Comparison of ENCODE assay signal across 10 cellular contexts in genomic region chr17:62824290-62825135, GRCh38. TPM values are rescaled to one million over a fixed set of nuclear protein-coding genes. Genes with fewer than 3 reads are reported as not detected.
A peak's percentile ranks its signal among the peaks of the same experiment; 100 is the strongest.
DNase-seq lines count a peak whose midpoint lies in the region.
"Had no signal": no experiment of that assay in that cellular context is flagged by ENCODE, and none has a peak within 500 bp of the region (broad histone marks: within the 10 kb centered on the region; RNA-seq: fewer than 3 reads in every experiment).

No MANE protein-coding gene starts in this region.

- DNase-seq in ELR (ENCODE audit: low read depth), result peak; percentile 96
- DNase-seq in NCI-H226, result peak; percentile 90
- peak; percentile 62 to 76 for DNase-seq in dermis microvascular lymphatic vessel endothelial cell (ENCODE audit: low read depth in 2 of 2)
- DNase-seq in myocyte (ENCODE audit: low read depth), result peak; percentile 71
- no peak for DNase-seq in germinal center (ENCODE audit: low spot score)
- no peak for DNase-seq in stimulated activated CD4-positive, alpha-beta T cell treated with anti-CD3 and anti-CD28 coated beads, Interleukin-4, amount 100 ng/mL, for 4 hours
- no peak for DNase-seq in mesenteric fat pad (ENCODE audit: low spot score)
- DNase-seq in SHP77 (lab: John Stamatoyannopoulos, UW), result no peak
- DNase-seq: effector CD4-positive, alpha-beta T cell; NCI-H774 had no signal

RNA-seq across cellular contexts. Expression of gene MARCHF10, which starts 16.4 kb away (rescaled TPM):
- total RNA-seq in dermis microvascular lymphatic vessel endothelial cell (under 0.01 TPM in 1 of 2 replicates, not detected in the other), myocyte (0.47 TPM in 1 of 2 replicates, not detected in the other), mesenteric fat pad (0.16 TPM)
- 0.20 TPM for polyA plus RNA-seq in myocyte (2012)

Comparison
In these comparisons a context has a peak if more than half of its experiments do, and no peak if none do; other contexts are left out.
1. DNase-seq: peak in ELR (single experiment), NCI-H226 (single experiment), dermis microvascular lymphatic vessel endothelial cell (2 of 2) and myocyte (single experiment); none in germinal center (single experiment), stimulated activated CD4-positive, alpha-beta T cell treated with anti-CD3 and anti-CD28 coated beads, Interleukin-4, amount 100 ng/mL, for 4 hours (0 of 2), mesenteric fat pad (single experiment) and SHP77 (0 of 2).